ENCODE assay signal across 26 cellular contexts in the genomic region with DNA sequence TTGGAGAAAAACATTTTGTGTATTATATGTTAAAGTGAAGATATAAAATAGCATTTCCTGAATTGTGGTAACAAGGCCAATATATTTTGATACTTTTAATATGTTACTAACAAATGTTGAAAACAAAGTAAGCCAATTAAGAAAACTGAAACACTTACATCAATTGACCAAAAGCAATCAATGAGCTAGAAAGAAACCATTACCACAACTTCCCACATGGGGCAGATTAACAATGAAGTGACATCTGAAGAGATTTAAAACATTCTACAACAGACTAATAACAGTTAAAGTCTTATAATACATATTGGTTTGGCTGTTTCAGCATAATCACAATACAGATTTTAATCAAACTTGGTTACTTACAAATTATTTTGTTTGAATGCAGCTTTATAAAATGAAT.
DNase-seq lines count a peak whose midpoint lies in the region; ATAC-seq and TF ChIP-seq lines count a peak whose summit lies in the region.
"Had no signal": no experiment of that assay in that cellular context is flagged by ENCODE, and none has a peak within 500 bp of the region (broad histone marks: within the 10 kb centered on the region; RNA-seq: fewer than 3 reads in every experiment).

No MANE protein-coding gene starts in this region.

- H3K27ac Mint-ChIP-seq in chondrocyte (ENCODE audit: unreplicated experiment) (no peak overlapping the region), neural crest cell (ENCODE audit: unreplicated experiment) (no peak overlapping the region)
- H3K27ac Mint-ChIP-seq: activated CD4-positive, alpha-beta T cell treated with anti-CD3 and anti-CD28 coated beads, Interleukin-2, amount 10 ng/mL, durations not matched to agents 24 days and 14 days; nephron progenitor cell; T-helper 2 cell treated with Interferon-gamma antibody and Interleukin-4, amounts not matched to agents 5 μg/mL and 100 μg/mL, for 36 hours had no signal

- TF ChIP-seq CTCF in chondrocyte (IDR thresholded peaks at IDR 0.05) (peak; percentile 19), neural crest cell (conservative IDR thresholded peaks at IDR 0.05) (peak; percentile 42)

- no peak overlapping the region for H3K4me3 Mint-ChIP-seq in chondrocyte (ENCODE audit: unreplicated experiment)
- no peak overlapping the region for H3K4me3 Mint-ChIP-seq in neural crest cell
- H3K4me3 Mint-ChIP-seq: activated CD4-positive, alpha-beta T cell treated with anti-CD3 and anti-CD28 coated beads, Interleukin-2, amount 10 ng/mL, durations not matched to agents 24 days and 14 days; central memory CD8-positive, alpha-beta T cell; nephron progenitor cell; T-helper 2 cell treated with Interferon-gamma antibody and Interleukin-4, amounts not matched to agents 5 μg/mL and 100 μg/mL, for 36 hours had no signal

- ATAC-seq in GM19372 (IDR thresholded peaks at IDR 0.05; ENCODE audit: low read depth, unreplicated experiment): peak; percentile 51
- ATAC-seq: gastroesophageal sphincter, sciatic nerve had no signal

- DNase-seq in Kasumi-1 (lab: John Stamatoyannopoulos, UW) (peak; percentile 1 to 2), chondrocyte (ENCODE audit: low spot score) (no peak), neural crest cell (ENCODE audit: low read depth, low spot score) (no peak), NCI-H2107 treated with DMSO at 0.1 percent for 48 hours (lab: John Stamatoyannopoulos, UW; ENCODE audit: unreplicated experiment) (no peak), posterior vena cava (ENCODE audit: low spot score) (no peak), NCI-H2171 treated with DMSO at 0.1 percent for 48 hours (lab: John Stamatoyannopoulos, UW) (no peak)
- DNase-seq: activated CD4-positive, alpha-beta T cell treated with anti-CD3 and anti-CD28 coated beads, Interleukin-2, amount 10 ng/mL, durations not matched to agents 24 days and 14 days; activated gamma-delta T cell; activated T-cell treated with anti-CD3 and anti-CD28 coated beads, Interleukin-2, amount 50 U/mL, for 1 hour; C1 segment of cervical spinal cord; GOT3; KG1; NCI-H1436 treated with DMSO at 0.1 percent for 48 hours; NCI-H2107; NCI-H524 treated with DMSO at 0.1 percent for 48 hours; nephron progenitor cell; posterior cingulate gyrus; SHP77; stimulated activated CD4-positive, alpha-beta T cell treated with anti-CD3 and anti-CD28 coated beads, Interleukin-12 subunit alpha, Interleukin-12 subunit beta, amount 100 ng/mL, for 4 hours; stimulated activated CD4-positive, alpha-beta T cell treated with anti-CD3 and anti-CD28 coated beads, Interleukin-4, amount 100 ng/mL, for 1 hour; transverse colon had no signal

- no peaks in the 10 kb centered on the region for H3K36me3 Mint-ChIP-seq in chondrocyte (ENCODE audit: low read depth)
- no peaks in the 10 kb centered on the region for H3K36me3 Mint-ChIP-seq in neural crest cell (ENCODE audit: low read depth)

- intact Hi-C loops in posterior vena cava (cut with DNase I): no loop called here

- H3K4me1 Mint-ChIP-seq in chondrocyte (ENCODE audit: low read depth) (peaks cover 10% of the 10 kb centered on the region), neural crest cell (peaks cover 4% of the 10 kb centered on the region)
- H3K4me1 Mint-ChIP-seq: activated CD4-positive, alpha-beta T cell treated with anti-CD3 and anti-CD28 coated beads, Interleukin-2, amount 10 ng/mL, durations not matched to agents 24 days and 14 days; central memory CD8-positive, alpha-beta T cell; nephron progenitor cell had no signal

- H3K27me3 Mint-ChIP-seq in chondrocyte (ENCODE audit: low read depth) (peaks cover 1% of the 10 kb centered on the region), neural crest cell (ENCODE audit: low read depth) (no peaks in the 10 kb centered on the region)
- H3K27me3 Mint-ChIP-seq: activated CD4-positive, alpha-beta T cell treated with anti-CD3 and anti-CD28 coated beads, Interleukin-2, amount 10 ng/mL, durations not matched to agents 24 days and 14 days; central memory CD8-positive, alpha-beta T cell had no signal

- H3K9me3 Mint-ChIP-seq in chondrocyte (ENCODE audit: low read depth) (no peaks in the 10 kb centered on the region), neural crest cell (peaks cover 3% of the 10 kb centered on the region)
- H3K9me3 Mint-ChIP-seq: activated CD4-positive, alpha-beta T cell treated with anti-CD3 and anti-CD28 coated beads, Interleukin-2, amount 10 ng/mL, durations not matched to agents 24 days and 14 days; nephron progenitor cell had no signal

Comparison
In these comparisons a context has a peak if more than half of its experiments do, and no peak if none do; other contexts are left out.
1. DNase-seq: peak in Kasumi-1 (2 of 2); none in chondrocyte (single experiment), neural crest cell (single experiment), NCI-H2107 treated with DMSO at 0.1 percent for 48 hours (single experiment), posterior vena cava (single experiment) and NCI-H2171 treated with DMSO at 0.1 percent for 48 hours (single experiment).